In genomic region chr3:69178838-69179739, GRCh38 we compare ENCODE assay signal across 13 cellular contexts. TPM values are rescaled to one million over a fixed set of nuclear protein-coding genes. Genes with fewer than 3 reads are reported as not detected.
DNase-seq lines count a peak whose midpoint lies in the region; ATAC-seq, FAIRE-seq and TF ChIP-seq lines count a peak whose summit lies in the region.
"Had no signal": no experiment of that assay in that cellular context is flagged by ENCODE, and none has a peak within 500 bp of the region (broad histone marks: within the 10 kb centered on the region; RNA-seq: fewer than 3 reads in every experiment).

No MANE protein-coding gene starts in this region.

- no peaks in the 10 kb centered on the region for H3K79me2 ChIP-seq in MM.1S (ENCODE audit: low read length)

- DNase-seq in A549 (ENCODE audit: low read depth in 1 of 2, low spot score in 1 of 2) (peak in 1 of 2 experiments; percentile 65), MM.1S (peak; percentile 92), choroid plexus epithelial cell (ENCODE audit: low read depth) (peak; percentile 42), right lobe of liver (no peak), CD1c-positive myeloid dendritic cell (ENCODE audit: extremely low spot score) (no peak)
- DNase-seq: activated naive CD8-positive, alpha-beta T cell treated with anti-CD3 and anti-CD28 coated beads, Interleukin-2, amount 10 ng/mL, durations not matched to agents 7 days and 5 days; C1 segment of cervical spinal cord; foreskin fibroblast; stimulated activated naive CD8-positive, alpha-beta T cell treated with anti-CD3 and anti-CD28 coated beads, Interleukin-15, Interleukin-2, amounts not matched to agents 100 U/mL and 50 U/mL, for 24 hours had no signal

- peak overlapping the region; percentile 15; the same call in 1 of the 2 replicates for H3K9ac ChIP-seq in MM.1S (ENCODE audit: low read length)

- H4K20me1 ChIP-seq in MM.1S (ENCODE audit: insufficient read depth, low read length) = no peaks in the 10 kb centered on the region

- POLR2A ChIA-PET in A549 (lab: Yijun Ruan, JAX) = no interaction called here

- no peak for TF ChIP-seq RAD21 in A549 (conservative IDR thresholded peaks at IDR 0.05 in 1 of 2, IDR thresholded peaks at IDR 0.05 in 1 of 2)

- TF ChIP-seq POLR2A in A549 (IDR thresholded peaks at IDR 0.05; ENCODE audit: low read length) (no peak), right lobe of liver (IDR thresholded peaks at IDR 0.05) (no peak)

- H3K9me2 ChIP-seq in MM.1S (replicated peaks; ENCODE audit: insufficient read depth, low read length) = no peaks in the 10 kb centered on the region

- TF ChIP-seq EP300 in A549 (IDR thresholded peaks at IDR 0.05) = no peak

- 30% methylated on average over 5 of the region's 5 CpGs for WGBS in A549 (ENCODE audit: missing lambda C conversion rate)
- WGBS in right lobe of liver (ENCODE audit: insufficient coverage, low coverage, low lambda C conversion rate, missing lambda C conversion rate) = 20% methylated on average over 5 of the region's 5 CpGs

- H3K36me3 ChIP-seq in MM.1S (replicated peaks; ENCODE audit: insufficient read depth, low read length) = no peaks in the 10 kb centered on the region
- peaks cover 0 to 33% (median 12%) of the 10 kb centered on the region in 4 donors for H3K36me3 ChIP-seq in right lobe of liver

- peaks cover 23% of the 10 kb centered on the region for H3F3A ChIP-seq in MM.1S (ENCODE audit: insufficient read depth, low read length)

- H3K27ac ChIP-seq in A549 (peak overlapping the region; percentile 44 to 71; a peak in 4 of 6 replicates), MM.1S (ENCODE audit: low read length) (peak overlapping the region; percentile 76), right lobe of liver (peak overlapping the region; percentile 71 to 91 (median 91))

- H3K9me3 ChIP-seq in A549 (no peaks in the 10 kb centered on the region), MM.1S (replicated peaks; ENCODE audit: insufficient read depth, low read length) (no peaks in the 10 kb centered on the region), right lobe of liver (no peaks in the 10 kb centered on the region)

- H3K4me1 ChIP-seq in A549 (peaks cover 42% of the 10 kb centered on the region), MM.1S (ENCODE audit: low read length) (peaks cover 26% of the 10 kb centered on the region), right lobe of liver (peaks cover 0 to 43% (median 15%) of the 10 kb centered on the region in 4 donors)

- H3K4me3 ChIP-seq in A549 (no peak overlapping the region), MM.1S (ENCODE audit: low read length) (peak overlapping the region; percentile 15; the same call in 1 of the 2 replicates), choroid plexus epithelial cell (ENCODE audit: low read depth, low read length) (no peak overlapping the region), right lobe of liver (peak overlapping the region in 2 of 3 donors; percentile 23 to 36)

- CTCF ChIA-PET in A549 (lab: Yijun Ruan, JAX) = interaction anchor here (0.6 to 3.2 kb wide), 2 partner anchors 18 to 33 kb away, joined by 3 to 9 read pairs; no protein-coding TSS in a partner anchor

- no peak overlapping the region for H2AFZ ChIP-seq in MM.1S (ENCODE audit: low read length)

- intact Hi-C loops in right lobe of liver (cut with DNase I) = no loop called here

- TF ChIP-seq CTCF in A549 (IDR thresholded peaks at IDR 0.05) (no peak), MM.1S (IDR thresholded peaks at IDR 0.05; ENCODE audit: low read length) (peak; percentile 39), choroid plexus epithelial cell (conservative IDR thresholded peaks at IDR 0.05; ENCODE audit: low read depth, low read length) (no peak), right lobe of liver (IDR thresholded peaks at IDR 0.05) (no peak)

- H3K4me2 ChIP-seq in A549 (peak overlapping the region; percentile 62), MM.1S (ENCODE audit: low read depth, low read length) (peak overlapping the region; percentile 67)

- FAIRE-seq in A549 (lab: Jason Lieb, UNC) = no peak

- H3K27me3 ChIP-seq in MM.1S (replicated peaks; ENCODE audit: insufficient read depth, low read length) (no peaks in the 10 kb centered on the region), right lobe of liver (no peaks in the 10 kb centered on the region)

- ATAC-seq in A549 (peak; percentile 63 to 66; a peak in 5 of 6 replicates), right lobe of liver (peak; percentile 65 to 87 (median 76)), GM21447 (IDR thresholded peaks at IDR 0.05; ENCODE audit: unreplicated experiment) (no peak), GM19455 (IDR thresholded peaks at IDR 0.05; ENCODE audit: unreplicated experiment) (no peak), HG02852 (IDR thresholded peaks at IDR 0.05; ENCODE audit: unreplicated experiment) (no peak)
- ATAC-seq: stimulated activated naive CD8-positive, alpha-beta T cell treated with anti-CD3 and anti-CD28 coated beads, Interleukin-15, Interleukin-2, amounts not matched to agents 100 U/mL and 50 U/mL, for 24 hours had no signal

TF ChIP-seq in A549, 52 proteins besides CTCF, POLR2A, EP300 and RAD21:
- TF ChIP-seq BHLHE40 (IDR thresholded peaks at IDR 0.05; ENCODE audit: low read depth, low read length) (no peak), MAFK (IDR thresholded peaks at IDR 0.05; ENCODE audit: partially characterized antibody) (peak; percentile 1), FOSL2 (IDR thresholded peaks at IDR 0.05) (no peak), FOSL2 (CRISPR knock-in tag; IDR thresholded peaks at IDR 0.05) (peak; percentile 28; the same call in 1 of the 2 replicates), CHD4 (IDR thresholded peaks at IDR 0.05; ENCODE audit: borderline replicate concordance) (no peak)

RNA-seq across cellular contexts. Expression of gene LMOD3, which starts 56.7 kb away (rescaled TPM):
- polyA plus RNA-seq in A549 (2011; rRNA removed) (not detected in 2 replicates), A549 (2017; fragmentation: RNase III; extraction: RNeasy Plus Mini Kit Qiagen cat#74134 plus additional on column Dnase treatment) (not detected in 3 replicates)
- not detected in 2 replicates for polyA plus RNA-seq in A549 (2012; cell fraction: cytosol; rRNA removed)
- polyA plus RNA-seq in A549 (2012; cell fraction: nucleus; rRNA removed) = not detected in 2 replicates
- polyA minus RNA-seq in A549 (2011; rRNA and poly(A)+ RNA removed) = not detected in 2 replicates
- under 1 TPM in 3 of 6 experiments, not detected in 3; 0.07 to 0.25 (median 0.13) TPM for total RNA-seq in right lobe of liver
- total RNA-seq: activated naive CD8-positive, alpha-beta T cell treated with anti-CD3 and anti-CD28 coated beads, Interleukin-2, amount 10 ng/mL, durations not matched to agents 7 days and 5 days; mononuclear cell had no signal

Comparison
In these comparisons a context has a peak if more than half of its experiments do, and no peak if none do; other contexts are left out.
1. ATAC-seq: peak in A549 (2 of 2) and right lobe of liver (4 of 4); none in GM21447 (single experiment), GM19455 (single experiment) and HG02852 (single experiment).
2. DNase-seq: peak in MM.1S (single experiment) and choroid plexus epithelial cell (single experiment); none in right lobe of liver (0 of 3) and CD1c-positive myeloid dendritic cell (single experiment).
3. H3K4me3 ChIP-seq: peak in MM.1S (single experiment) and right lobe of liver (2 of 3); none in A549 (single experiment) and choroid plexus epithelial cell (single experiment).
4. Peak in every context shown above with its lines, with median percentiles within 50 percentile points of each other: H3K27ac ChIP-seq.